Comparison of ENCODE assay signal across 8 cellular contexts in the genomic region with DNA sequence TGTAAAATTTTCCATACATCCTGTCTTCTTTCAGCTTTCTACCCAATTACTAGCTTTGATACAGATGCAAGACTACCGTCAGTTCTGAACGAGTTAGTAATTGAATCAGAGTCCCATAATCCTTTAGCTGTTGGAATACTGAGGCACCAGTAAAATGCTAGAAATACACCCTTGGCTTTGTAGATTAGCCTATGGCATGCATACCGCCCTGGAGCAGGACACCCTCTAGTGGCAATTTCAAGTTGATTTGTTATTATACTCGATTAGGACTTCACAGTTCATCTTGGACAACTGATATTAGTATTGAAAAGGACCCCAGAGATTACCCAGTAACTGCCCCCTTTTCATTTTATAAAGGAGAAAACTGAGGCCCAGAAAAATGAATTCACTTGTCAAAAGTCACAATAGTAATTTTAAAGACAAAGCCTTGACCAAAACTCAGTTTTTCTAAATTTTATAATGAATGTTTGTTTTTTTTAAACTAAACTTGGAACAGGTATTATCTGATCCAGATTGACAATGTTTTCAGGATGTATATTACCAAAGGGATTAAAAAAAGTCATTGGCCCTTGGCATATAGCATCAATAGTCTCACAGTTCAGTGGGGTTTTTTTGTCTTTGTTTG. TPM values are rescaled to one million over a fixed set of nuclear protein-coding genes. Genes with fewer than 3 reads are reported as not detected.
DNase-seq lines count a peak whose midpoint lies in the region; ATAC-seq and TF ChIP-seq lines count a peak whose summit lies in the region.

No MANE protein-coding gene starts in this region.

- H3K4me1 Mint-ChIP-seq in activated CD4-positive, alpha-beta T cell treated with anti-CD3 and anti-CD28 coated beads for 36 hours: peaks cover 12% of the 10 kb centered on the region
- H3K4me1 Mint-ChIP-seq in naive B cell: peaks cover 14 to 20% (median 16%) of the 10 kb centered on the region in 3 donors

- H3K27me3 Mint-ChIP-seq in activated CD4-positive, alpha-beta T cell treated with anti-CD3 and anti-CD28 coated beads for 36 hours: no peaks in the 10 kb centered on the region
- no peaks in the 10 kb centered on the region for H3K27me3 Mint-ChIP-seq in naive B cell

- H3K36me3 Mint-ChIP-seq in activated CD4-positive, alpha-beta T cell treated with anti-CD3 and anti-CD28 coated beads for 36 hours (ENCODE audit: low read depth): peaks cover 3% of the 10 kb centered on the region
- H3K36me3 Mint-ChIP-seq in naive B cell: no peaks in the 10 kb centered on the region

- CTCF ChIA-PET in activated CD4-positive, alpha-beta T cell treated with anti-CD3 and anti-CD28 coated beads for 36 hours (lab: Charles Lee): interaction anchor here (0.6 to 2.9 kb wide), 10 partner anchors 11 to 930 kb away, joined by 3 to 27 read pairs (median 4); partner anchors contain the start of gene CSTF3

- TF ChIP-seq EP300 in transverse colon (IDR thresholded peaks at IDR 0.05; ENCODE audit: low read depth): no peak

- POLR2A ChIA-PET in activated CD4-positive, alpha-beta T cell treated with anti-CD3 and anti-CD28 coated beads for 36 hours (lab: Charles Lee): no interaction called here

- DNase-seq in GM06990 (ENCODE audit: extremely low read depth, insufficient read length) (no peak), NCI-H2227 (lab: John Stamatoyannopoulos, UW; ENCODE audit: unreplicated experiment) (peak; percentile 67), epithelial cell of proximal tubule (ENCODE audit: low read depth) (no peak), naive B cell (peak; percentile 43), transverse colon (peak; percentile 50)
- DNase-seq in activated CD4-positive, alpha-beta T cell treated with anti-CD3 and anti-CD28 coated beads for 36 hours: peak; percentile 57

- no peak overlapping the region for H3K4me3 Mint-ChIP-seq in activated CD4-positive, alpha-beta T cell treated with anti-CD3 and anti-CD28 coated beads for 36 hours
- H3K4me3 Mint-ChIP-seq in naive B cell: no peak overlapping the region

- no peaks in the 10 kb centered on the region for H3K9me3 ChIP-seq in transverse colon

- in situ Hi-C loops in transverse colon (cut with MboI; ENCODE audit: low pct_ligation_motif_present in 1 of 4, low pct_unique_long_range_greater_than_20kb in 1 of 4, low sequenced_read_pairs in 3 of 4): loop anchor here (10.0 to 25.0 kb wide), 3 partner anchors 155 to 368 kb away; partner anchors contain the start of gene CSTF3 (in 1 of the 4)

- peaks cover 4 to 44% (median 10%) of the 10 kb centered on the region in 4 donors for H3K4me1 ChIP-seq in transverse colon

- TF ChIP-seq CTCF in GM06990 (IDR thresholded peaks at IDR 0.05; ENCODE audit: insufficient read depth, low read length, poor library complexity, severe bottlenecking): peak; percentile 65
- TF ChIP-seq CTCF in epithelial cell of proximal tubule (conservative IDR thresholded peaks at IDR 0.05; ENCODE audit: low read depth, low read length): peak; percentile 79
- peak; percentile 57 to 72 (median 65) for TF ChIP-seq CTCF in transverse colon (IDR thresholded peaks at IDR 0.05)

- intact Hi-C loops in activated CD4-positive, alpha-beta T cell treated with anti-CD3 and anti-CD28 coated beads for 36 hours (cut with DNase I, micrococcal nuclease): loop anchor here (1.0 to 5.0 kb wide), 4 partner anchors 71 to 368 kb away; partner anchors contain the start of gene HIPK3 (in 1 of the 2)
- intact Hi-C loops in transverse colon (cut with DNase I; ENCODE audit: low total_unique reads): loop anchor here (2.0 kb wide), 1 partner anchor 73 kb away; the partner anchor contains the start of gene HIPK3

- no peak for TF ChIP-seq POLR2A in transverse colon (IDR thresholded peaks at IDR 0.05)

- H3K4me3 ChIP-seq in GM06990 (replicated peaks; ENCODE audit: low read depth, low read length) (no peak overlapping the region), epithelial cell of proximal tubule (ENCODE audit: low read depth, low read length) (no peak overlapping the region), transverse colon (no peak overlapping the region)

- H3K27ac ChIP-seq in transverse colon: no peak overlapping the region

- no peak overlapping the region for H3K27ac Mint-ChIP-seq in activated CD4-positive, alpha-beta T cell treated with anti-CD3 and anti-CD28 coated beads for 36 hours
- peak overlapping the region in 2 of 6 donors; percentile 61 to 87 for H3K27ac Mint-ChIP-seq in naive B cell

- H3K36me3 ChIP-seq in GM06990 (ENCODE audit: control insufficient read depth, insufficient read depth, low read length) (no peaks in the 10 kb centered on the region; the same call in none of the 2 replicates), transverse colon (no peaks in the 10 kb centered on the region)

- H3K9me3 Mint-ChIP-seq in activated CD4-positive, alpha-beta T cell treated with anti-CD3 and anti-CD28 coated beads for 36 hours (ENCODE audit: low read depth): no peaks in the 10 kb centered on the region
- no peaks in the 10 kb centered on the region for H3K9me3 Mint-ChIP-seq in naive B cell

- no peaks in the 10 kb centered on the region for H3K27me3 ChIP-seq in GM06990 (replicated peaks; ENCODE audit: control insufficient read depth, insufficient read depth, low read length)
- no peaks in the 10 kb centered on the region for H3K27me3 ChIP-seq in transverse colon

- ATAC-seq in HG02642 (IDR thresholded peaks at IDR 0.05; ENCODE audit: poor library complexity, unreplicated experiment) (peak; percentile 57), naive B cell (ENCODE audit: low read depth in 2 of 2) (peak; percentile 70 to 75), HG03460 (IDR thresholded peaks at IDR 0.05; ENCODE audit: unreplicated experiment) (no peak)
- peak; percentile 78 for ATAC-seq in activated CD4-positive, alpha-beta T cell treated with anti-CD3 and anti-CD28 coated beads for 36 hours

- 7 to 33% methylated on average over 3 to 4 of the region's 4 CpGs for WGBS in transverse colon (ENCODE audit: low coverage in 1 of 2), 2 donors

RNA-seq across cellular contexts. Expression of gene KIAA1549L, which starts 46.1 kb away (rescaled TPM):
- not detected for total RNA-seq in activated CD4-positive, alpha-beta T cell treated with anti-CD3 and anti-CD28 coated beads for 36 hours
- 8.1 and 12.1 TPM in 2 replicates for total RNA-seq in epithelial cell of proximal tubule
- polyA plus RNA-seq in naive B cell (ENCODE audit: low read depth in 6 of 6): not detected
- total RNA-seq in transverse colon: under 1 TPM in 3 of 4 donors, not detected in 1; under 0.01 to 0.20 (median 0.16) TPM

Comparison
In these comparisons a context has a peak if more than half of its experiments do, and no peak if none do; other contexts are left out.
1. DNase-seq: peak in NCI-H2227 (single experiment), activated CD4-positive, alpha-beta T cell treated with anti-CD3 and anti-CD28 coated beads for 36 hours (single experiment), naive B cell (single experiment) and transverse colon (single experiment); none in GM06990 (single experiment) and epithelial cell of proximal tubule (single experiment).
2. Peak in every context shown above with its lines, with median percentiles within 50 percentile points of each other: CTCF ChIP-seq.